In the genomic region with DNA sequence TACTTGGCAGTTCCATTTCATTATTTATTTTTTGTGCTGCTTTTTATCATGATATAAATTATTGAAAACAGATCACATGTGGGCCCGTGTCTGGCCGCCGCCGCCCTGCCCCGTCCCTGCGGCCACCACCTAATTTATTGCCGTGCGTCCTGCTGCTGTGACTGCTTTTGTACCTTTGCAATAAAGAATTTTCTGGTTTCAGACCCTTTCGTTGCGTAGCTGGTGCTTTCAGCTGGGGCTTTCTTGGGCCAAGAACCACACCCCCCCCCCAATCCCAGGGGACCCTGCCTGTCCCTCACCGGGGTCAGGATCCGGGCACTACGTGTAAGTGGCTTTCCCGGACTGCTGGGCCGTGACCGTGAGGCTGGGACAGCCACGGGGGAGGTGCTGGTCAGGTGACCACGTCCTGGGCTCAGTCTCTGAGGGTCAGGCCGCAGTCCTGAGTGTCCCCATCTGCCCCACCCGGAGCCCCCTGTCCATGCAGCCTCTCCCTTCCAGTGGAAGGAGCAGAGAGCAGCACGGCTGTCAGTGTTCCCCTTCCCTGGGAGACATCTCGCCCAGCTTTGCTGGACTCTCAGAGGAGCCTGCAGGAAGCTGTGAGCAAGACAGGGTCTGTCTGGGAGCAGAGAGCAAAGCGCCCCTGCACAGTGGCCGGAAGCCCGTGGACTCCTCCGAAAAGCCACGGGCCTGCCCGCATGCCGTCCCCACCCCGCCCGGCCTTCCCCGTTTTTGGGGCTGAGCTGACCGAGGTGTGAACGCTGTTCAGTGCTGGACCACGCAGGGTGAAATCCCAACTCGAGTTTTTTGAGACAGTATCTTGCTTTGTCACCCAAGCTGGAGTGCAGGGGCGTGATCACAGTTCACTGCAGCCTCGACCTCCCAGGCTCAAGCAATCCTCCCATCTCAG, we compare ENCODE assay signal across 20 cellular contexts. TPM values are rescaled to one million over a fixed set of nuclear protein-coding genes. Genes with fewer than 3 reads are reported as not detected.
DNase-seq lines count a peak whose midpoint lies in the region; ATAC-seq and TF ChIP-seq lines count a peak whose summit lies in the region.
"Had no signal": no experiment of that assay in that cellular context is flagged by ENCODE, and none has a peak within 500 bp of the region (broad histone marks: within the 10 kb centered on the region; RNA-seq: fewer than 3 reads in every experiment).

No MANE protein-coding gene starts in this region.

- CTCF ChIA-PET in PC-9 (lab: Charles Lee): interaction anchor here (0.6 kb wide), 1 partner anchor 352 kb away, joined by 7 read pairs; no protein-coding TSS in a partner anchor

- no peaks in the 10 kb centered on the region for H3K27me3 Mint-ChIP-seq in type B pancreatic cell
- H3K27me3 Mint-ChIP-seq: stimulated activated naive CD8-positive, alpha-beta T cell treated with anti-CD3 and anti-CD28 coated beads, Interleukin-15, Interleukin-2, amounts not matched to agents 100 ng/mL and 50 ng/mL, for 24 hours had no signal

- H3K27me3 ChIP-seq in left ventricle myocardium inferior (ENCODE audit: low read depth): no peaks in the 10 kb centered on the region
- H3K27me3 ChIP-seq in right atrium auricular region: no peaks in the 10 kb centered on the region
- H3K27me3 ChIP-seq in PC-9 (ENCODE audit: insufficient read depth, low read depth): no peaks in the 10 kb centered on the region
- H3K27me3 ChIP-seq: sigmoid colon had no signal

- H3K9me3 ChIP-seq in left ventricle myocardium inferior (replicated peaks): no peaks in the 10 kb centered on the region
- H3K9me3 ChIP-seq in right atrium auricular region: no peaks in the 10 kb centered on the region
- no peaks in the 10 kb centered on the region for H3K9me3 ChIP-seq in PC-9 (ENCODE audit: insufficient read depth, low read depth)
- H3K9me3 ChIP-seq: sigmoid colon had no signal

- peaks cover 57% of the 10 kb centered on the region for H4K20me1 ChIP-seq in PC-9 (ENCODE audit: insufficient read depth)

- peak overlapping the region; percentile 72 for H3K27ac Mint-ChIP-seq in type B pancreatic cell
- H3K27ac Mint-ChIP-seq: H9; stimulated activated naive CD8-positive, alpha-beta T cell treated with anti-CD3 and anti-CD28 coated beads, Interleukin-15, Interleukin-2, amounts not matched to agents 100 ng/mL and 50 ng/mL, for 24 hours had no signal

- H3K27ac ChIP-seq in left ventricle myocardium inferior (replicated peaks): peak overlapping the region; percentile 33
- H3K27ac ChIP-seq in right atrium auricular region: no peak overlapping the region
- H3K27ac ChIP-seq in PC-9: no peak overlapping the region

- POLR2A ChIA-PET in PC-9 (lab: Charles Lee; ENCODE audit: unreplicated experiment): no interaction called here

- intact Hi-C loops in left ventricle myocardium inferior (cut with micrococcal nuclease): no loop called here
- intact Hi-C loops in PC-9 (cut with micrococcal nuclease; ENCODE audit: unreplicated experiment): no loop called here

- DNase-seq in left ventricle myocardium inferior: no peak
- no peak for DNase-seq in right atrium auricular region (ENCODE audit: low spot score)
- no peak for DNase-seq in PC-9
- peak; percentile 46 for DNase-seq in left lobe of liver (ENCODE audit: low spot score)
- DNase-seq in type B pancreatic cell (ENCODE audit: extremely low spot score, unreplicated experiment): no peak
- DNase-seq in inferior parietal cortex (ENCODE audit: extremely low spot score): no peak
- no peak for DNase-seq in NCI-H774 (lab: John Stamatoyannopoulos, UW)
- DNase-seq: activated CD4-positive, alpha-beta T cell treated with anti-CD3 and anti-CD28 coated beads for 4 hours; activated gamma-delta T cell treated with Interleukin-2 at 50 U/mL for 16 hours; H9; hippocampal formation; Karpas-422; NCI-H1092; NCI-H2081 treated with DMSO at 0.1 percent for 48 hours; NCI-H524; nucleus accumbens; sigmoid colon had no signal

- peaks cover 54% of the 10 kb centered on the region for H3K36me3 ChIP-seq in left ventricle myocardium inferior
- H3K36me3 ChIP-seq in right atrium auricular region: peaks cover 55% of the 10 kb centered on the region
- H3K36me3 ChIP-seq in PC-9 (ENCODE audit: low read depth): 0 out of 2 replicates have a peak, but pooled peaks cover under 1% of the 10 kb centered on the region

- H3K4me3 ChIP-seq in left ventricle myocardium inferior: no peak overlapping the region
- H3K4me3 ChIP-seq in right atrium auricular region: no peak overlapping the region
- H3K4me3 ChIP-seq in PC-9: no peak overlapping the region
- H3K4me3 ChIP-seq: sigmoid colon had no signal

- peaks cover under 1% of the 10 kb centered on the region for H3K4me1 Mint-ChIP-seq in type B pancreatic cell (ENCODE audit: unreplicated experiment)

- peaks cover 22% of the 10 kb centered on the region for H3K79me2 ChIP-seq in PC-9 (ENCODE audit: low read depth)

- no peaks in the 10 kb centered on the region for H3K36me3 Mint-ChIP-seq in type B pancreatic cell

- H3F3A ChIP-seq in PC-9 (ENCODE audit: insufficient read depth, low read depth): peaks cover 47% of the 10 kb centered on the region

- H2AFZ ChIP-seq in PC-9: no peak overlapping the region

- ATAC-seq in left lobe of liver (peak; percentile 33), HG03175 (IDR thresholded peaks at IDR 0.05; ENCODE audit: unreplicated experiment) (no peak)

- no peak overlapping the region for H3K4me2 ChIP-seq in PC-9

- no peak overlapping the region for H3K4me3 Mint-ChIP-seq in type B pancreatic cell
- H3K4me3 Mint-ChIP-seq: H9; stimulated activated naive CD8-positive, alpha-beta T cell treated with anti-CD3 and anti-CD28 coated beads, Interleukin-15, Interleukin-2, amounts not matched to agents 100 ng/mL and 50 ng/mL, for 24 hours had no signal

- H3K4me1 ChIP-seq in left ventricle myocardium inferior (peaks cover 47% of the 10 kb centered on the region), right atrium auricular region (peaks cover 0 to 21% of the 10 kb centered on the region in 2 donors), PC-9 (replicated peaks; ENCODE audit: insufficient read depth) (peaks cover under 1% of the 10 kb centered on the region; the same call in 1 of the 2 replicates)

- no peaks in the 10 kb centered on the region for H3K9me3 Mint-ChIP-seq in type B pancreatic cell
- H3K9me3 Mint-ChIP-seq: H9; stimulated activated naive CD8-positive, alpha-beta T cell treated with anti-CD3 and anti-CD28 coated beads, Interleukin-15, Interleukin-2, amounts not matched to agents 100 ng/mL and 50 ng/mL, for 24 hours had no signal

- TF ChIP-seq CTCF in left ventricle myocardium inferior (IDR thresholded peaks at IDR 0.05; ENCODE audit: borderline replicate concordance): no peak
- TF ChIP-seq CTCF in right atrium auricular region (IDR thresholded peaks at IDR 0.05): no peak
- TF ChIP-seq CTCF in PC-9 (conservative IDR thresholded peaks at IDR 0.05): no peak
- no peak for TF ChIP-seq CTCF in type B pancreatic cell (conservative IDR thresholded peaks at IDR 0.05)

- H3K9me2 ChIP-seq in PC-9 (ENCODE audit: insufficient read depth): no peaks in the 10 kb centered on the region

- TSS peak; percentile 17 for BruUV-seq in PC-9 (replicated peaks; lab: Mats Ljungman, UMichigan)

RNA-seq across cellular contexts. Expression of gene MAFK, which starts 12.6 kb away (rescaled TPM):
- total RNA-seq in left ventricle myocardium inferior (76.5 TPM), right atrium auricular region (10 to 100 TPM; 29.6 to 70.9 TPM), PC-9 (2021) (43.1 and 70.8 TPM in 2 replicates), left lobe of liver (11.6 TPM), type B pancreatic cell (ENCODE audit: low replicate concordance) (8.2 and 19.9 TPM in 2 replicates)

RNA-seq across cellular contexts. Expression of gene TMEM184A, which starts 12.9 kb away (rescaled TPM):
- total RNA-seq in left ventricle myocardium inferior (0.36 TPM), right atrium auricular region (under 1 TPM in 1 of 2 donors, not detected in 1; 0.28 TPM), PC-9 (2021) (21.4 TPM in 2 replicates), left lobe of liver (44.6 TPM), type B pancreatic cell (ENCODE audit: low replicate concordance) (6.6 and 7.6 TPM in 2 replicates)
- total RNA-seq: mononuclear cell had no signal

RNA-seq across cellular contexts. Expression of gene PSMG3, which starts 26.7 kb away (rescaled TPM):
- 11.2 TPM for total RNA-seq in left ventricle myocardium inferior
- total RNA-seq in right atrium auricular region: 10 to 100 TPM; 21.5 to 22.3 TPM
- 63.3 and 78.9 TPM in 2 replicates for total RNA-seq in PC-9 (2021)
- 10.7 TPM for total RNA-seq in left lobe of liver
- total RNA-seq in type B pancreatic cell (ENCODE audit: low replicate concordance): 27.0 and 35.2 TPM in 2 replicates

RNA-seq across cellular contexts. Expression of gene INTS1, which starts 38.9 kb away (rescaled TPM):
- total RNA-seq in left ventricle myocardium inferior (29.9 TPM), right atrium auricular region (10 to 100 TPM; 29.0 to 47.0 TPM), PC-9 (2021) (124 and 170 TPM in 2 replicates), left lobe of liver (55.5 TPM), type B pancreatic cell (ENCODE audit: low replicate concordance) (112 and 134 TPM in 2 replicates)
